ENCODE assay signal across 23 cellular contexts in genomic region chr1:113916974-113917373, GRCh38. TPM values are rescaled to one million over a fixed set of nuclear protein-coding genes. Genes with fewer than 3 reads are reported as not detected.
"Had no signal": no experiment of that assay in that cellular context is flagged by ENCODE, and none has a peak within 500 bp of the region (broad histone marks: within the 10 kb centered on the region; RNA-seq: fewer than 3 reads in every experiment).

No MANE protein-coding gene starts in this region.

- H3K36me3 ChIP-seq: colonic mucosa, lower lobe of right lung had no signal

- H3K36me3 Mint-ChIP-seq: mesothelial cell of epicardium had no signal

- H3K4me3 ChIP-seq: colonic mucosa, esophagus squamous epithelium, gastrocnemius medialis, heart right ventricle, left lung, lower lobe of right lung, mucosa of descending colon had no signal

- H3K27ac Mint-ChIP-seq: dendritic cell treated with granulocyte-macrophage colony-stimulating factor and Interleukin-4, amounts not matched to agents 40 ng/mL and 50 ng/mL, for 4 days; effector memory CD8-positive, alpha-beta T cell; endodermal cell; mesothelial cell of epicardium had no signal

- H3K27ac ChIP-seq: colonic mucosa, esophagus squamous epithelium, gastrocnemius medialis, heart right ventricle, left lung, lower lobe of right lung had no signal

- H3K4me1 ChIP-seq: colonic mucosa had no signal

- H3K4me3 Mint-ChIP-seq: dendritic cell treated with granulocyte-macrophage colony-stimulating factor and Interleukin-4, amounts not matched to agents 40 ng/mL and 50 ng/mL, for 4 days; effector memory CD8-positive, alpha-beta T cell; endodermal cell; mesothelial cell of epicardium had no signal

- DNase-seq: colonic mucosa; cortex of kidney; effector CD8-positive, alpha-beta T cell; effector memory CD8-positive, alpha-beta T cell; endodermal cell; esophagus squamous epithelium; foreskin melanocyte; gastrocnemius medialis; glutamatergic neuron; head of caudate nucleus; heart right ventricle; hippocampal formation; left cardiac atrium; left lung; left ventricle myocardium superior; lower lobe of right lung; mucosa of descending colon had no signal

- H3K9me3 Mint-ChIP-seq: dendritic cell treated with granulocyte-macrophage colony-stimulating factor and Interleukin-4, amounts not matched to agents 40 ng/mL and 50 ng/mL, for 4 days; effector memory CD8-positive, alpha-beta T cell; endodermal cell; mesothelial cell of epicardium had no signal

- H3K27me3 ChIP-seq: colonic mucosa, gastrocnemius medialis, heart right ventricle, left lung had no signal

- H3K9me3 ChIP-seq: colonic mucosa, esophagus squamous epithelium, gastrocnemius medialis, heart right ventricle, left lung, lower lobe of right lung, mucosa of descending colon had no signal

- ATAC-seq: effector memory CD8-positive, alpha-beta T cell; gastrocnemius medialis; heart right ventricle; left cardiac atrium; left lung; left ventricle myocardium superior; lower lobe of right lung; mucosa of descending colon had no signal

- H3K4me1 Mint-ChIP-seq: mesothelial cell of epicardium had no signal

- FAIRE-seq: endometrium, islet of Langerhans, keratinocyte had no signal

- H3K27me3 Mint-ChIP-seq: dendritic cell treated with granulocyte-macrophage colony-stimulating factor and Interleukin-4, amounts not matched to agents 40 ng/mL and 50 ng/mL, for 4 days; effector memory CD8-positive, alpha-beta T cell had no signal

RNA-seq across cellular contexts. Expression of gene BCL2L15, which starts 29.6 kb away (rescaled TPM):
- total RNA-seq: left ventricle myocardium superior had no signal

RNA-seq across cellular contexts. Expression of gene PTPN22, which starts 45.5 kb away (rescaled TPM):
- total RNA-seq: endodermal cell, kidney epithelial cell, mesothelial cell of epicardium had no signal
